Comparison of ENCODE assay signal across 8 cellular contexts in the genomic region with DNA sequence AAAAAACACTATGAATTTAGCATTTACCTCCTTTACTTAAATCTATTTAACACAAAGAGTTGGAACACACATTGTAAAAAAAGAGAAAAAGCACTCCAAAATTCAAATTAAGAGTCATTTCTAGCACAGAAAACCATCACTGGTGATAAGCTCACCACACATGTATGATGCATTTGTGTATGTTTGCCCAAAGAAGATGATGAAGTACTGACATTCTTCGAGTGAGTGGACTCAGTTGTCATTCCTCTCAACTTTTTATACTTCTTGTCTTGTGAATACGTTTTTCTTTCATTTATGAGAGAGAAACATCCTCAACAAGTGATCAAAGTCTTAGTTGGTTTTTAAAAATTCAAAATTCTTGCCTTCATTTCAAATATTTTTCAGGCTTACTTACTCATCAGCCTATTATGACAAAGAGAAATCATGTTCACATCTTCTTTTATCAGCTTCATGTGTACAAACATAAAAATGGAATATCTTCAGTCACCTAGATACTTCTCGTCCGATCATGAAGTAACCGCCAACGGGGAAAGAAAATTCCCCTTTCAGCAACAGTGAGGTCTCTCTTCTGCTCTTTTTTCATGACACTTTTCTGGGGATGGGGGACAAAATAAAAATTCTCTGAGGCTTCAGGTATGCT. TPM values are rescaled to one million over a fixed set of nuclear protein-coding genes. Genes with fewer than 3 reads are reported as not detected.
DNase-seq lines count a peak whose midpoint lies in the region; ATAC-seq, FAIRE-seq and TF ChIP-seq lines count a peak whose summit lies in the region.

No MANE protein-coding gene starts in this region.

- intact Hi-C loops in heart left ventricle (cut with DNase I) (loop anchor here in 4 of 10 donors (5.0 to 10.0 kb wide), 4 partner anchors 1110 to 1202 kb away; partner anchors contain the start of gene TMX3 (in 1 of the 4)), left ventricle myocardium superior (cut with micrococcal nuclease) (no loop called here), left lung (cut with DNase I) (no loop called here)

- peak overlapping the region; percentile 98 for H3K9ac ChIP-seq in astrocyte (ENCODE audit: low read length)

- TF ChIP-seq POLR2A in heart left ventricle (IDR thresholded peaks at IDR 0.05), result no peak

- H3K36me3 Mint-ChIP-seq in astrocyte (ENCODE audit: low read depth, unreplicated experiment) (peaks cover 5% of the 10 kb centered on the region), type B pancreatic cell (peaks cover 13% of the 10 kb centered on the region)

- H3K4me1 ChIP-seq in heart left ventricle, result peaks cover 0 to 21% (median 10%) of the 10 kb centered on the region in 12 donors
- peaks cover 13% of the 10 kb centered on the region for H3K4me1 ChIP-seq in astrocyte (ENCODE audit: insufficient read depth, low read length)
- peaks cover 0 to 16% of the 10 kb centered on the region in 2 donors for H3K4me1 ChIP-seq in left lung

- TF ChIP-seq CTCF in heart left ventricle (IDR thresholded peaks at IDR 0.05) (no peak), astrocyte (IDR thresholded peaks at IDR 0.05; ENCODE audit: insufficient read depth, low read depth, low read length) (no peak), left lung (IDR thresholded peaks at IDR 0.05) (no peak), type B pancreatic cell (conservative IDR thresholded peaks at IDR 0.05) (no peak)

- H4K20me1 ChIP-seq in astrocyte (ENCODE audit: insufficient read depth, low read length), result peaks cover 13% of the 10 kb centered on the region

- H3K36me3 ChIP-seq in heart left ventricle (peaks cover 0 to 9% (median 0%) of the 10 kb centered on the region in 9 donors), astrocyte (ENCODE audit: insufficient read depth, low read length) (peaks cover 16% of the 10 kb centered on the region), left lung (no peaks in the 10 kb centered on the region)

- no peak for ATAC-seq in heart left ventricle
- no peak for ATAC-seq in left ventricle myocardium superior
- no peak for ATAC-seq in left lung
- no peak for ATAC-seq in GM21423 (IDR thresholded peaks at IDR 0.05; ENCODE audit: unreplicated experiment)
- ATAC-seq in HG03354 (IDR thresholded peaks at IDR 0.05; ENCODE audit: poor library complexity, severe bottlenecking, unreplicated experiment), result no peak

- DNase-seq in heart left ventricle, result no peak
- DNase-seq in left ventricle myocardium superior, result no peak
- DNase-seq in astrocyte (ENCODE audit: low read depth), result no peak
- no peak for DNase-seq in left lung
- DNase-seq in type B pancreatic cell (ENCODE audit: extremely low spot score, unreplicated experiment), result no peak
- no peak for DNase-seq in DMS153 treated with DMSO at 0.1 percent for 48 hours (lab: John Stamatoyannopoulos, UW; ENCODE audit: unreplicated experiment)

- H3K27me3 Mint-ChIP-seq in astrocyte (ENCODE audit: low read depth, unreplicated experiment) (no peaks in the 10 kb centered on the region), type B pancreatic cell (peaks cover 31% of the 10 kb centered on the region)

- H3K27ac ChIP-seq in heart left ventricle (peak overlapping the region in 1 of 12 donors; percentile 87), astrocyte (ENCODE audit: low read depth, low read length) (peak overlapping the region; percentile 22), left lung (no peak overlapping the region)

- peak; percentile 29 for FAIRE-seq in astrocyte (lab: Jason Lieb, UNC)

- H3K4me3 Mint-ChIP-seq in astrocyte (ENCODE audit: unreplicated experiment) (peak overlapping the region; percentile 93), type B pancreatic cell (peak overlapping the region; percentile 97)

- no peaks in the 10 kb centered on the region for H3K9me3 Mint-ChIP-seq in astrocyte (ENCODE audit: unreplicated experiment)
- no peaks in the 10 kb centered on the region for H3K9me3 Mint-ChIP-seq in type B pancreatic cell

- no peak overlapping the region for H2AFZ ChIP-seq in astrocyte (ENCODE audit: low read depth, low read length)

- peak overlapping the region; percentile 13 for H3K27ac Mint-ChIP-seq in astrocyte (ENCODE audit: unreplicated experiment)
- peak overlapping the region; percentile 47 for H3K27ac Mint-ChIP-seq in type B pancreatic cell

- H3K4me3 ChIP-seq in heart left ventricle (peak overlapping the region in 9 of 12 donors; percentile 68 to 96 (median 85)), astrocyte (ENCODE audit: insufficient read depth, low read depth, low read length) (peak overlapping the region; percentile 89), left lung (peak overlapping the region; percentile 73 to 91)

- H3K4me2 ChIP-seq in astrocyte (ENCODE audit: low read length), result peak overlapping the region; percentile 82

- H3K9me3 ChIP-seq in heart left ventricle, result no peaks in the 10 kb centered on the region
- no peaks in the 10 kb centered on the region for H3K9me3 ChIP-seq in astrocyte (ENCODE audit: insufficient read depth, low read depth, low read length)
- H3K9me3 ChIP-seq in left lung, result no peaks in the 10 kb centered on the region

- 73 to 84% (median 80%) methylated on average over 6 of the region's 6 CpGs for whole genome bisulfite sequencing in heart left ventricle, 4 donors

- H3K79me2 ChIP-seq in astrocyte (ENCODE audit: insufficient read depth, low read length), result peaks cover 58% of the 10 kb centered on the region

- H3K4me1 Mint-ChIP-seq in astrocyte (ENCODE audit: low read depth, unreplicated experiment), result peaks cover 21% of the 10 kb centered on the region
- H3K4me1 Mint-ChIP-seq in type B pancreatic cell (ENCODE audit: unreplicated experiment), result peaks cover 22% of the 10 kb centered on the region

- H3K27me3 ChIP-seq in heart left ventricle (no peaks in the 10 kb centered on the region), astrocyte (ENCODE audit: insufficient read depth, low read length) (no peaks in the 10 kb centered on the region), left lung (peaks cover 0 to 29% of the 10 kb centered on the region in 2 donors)

RNA-seq across cellular contexts. Expression of gene DSEL, which starts 1.5 kb away (rescaled TPM):
- total RNA-seq in heart left ventricle (1 to 10 TPM; 1.7 to 4.0 (median 2.4) TPM), left ventricle myocardium superior (2.2 TPM), astrocyte (15.9 and 16.5 TPM in 2 replicates), left lung (10 to 100 TPM; 14.2 to 17.3 TPM), type B pancreatic cell (ENCODE audit: low replicate concordance) (6.2 and 6.9 TPM in 2 replicates)
- 1 to 10 TPM in 1 of 2 donors, under 1 TPM in 1; 0.61 to 1.7 TPM for polyA plus RNA-seq in heart left ventricle
